In genomic region chr6:158819977-158820632, GRCh38 we compare ENCODE assay signal across 8 cellular contexts. TPM values are rescaled to one million over a fixed set of nuclear protein-coding genes. Genes with fewer than 3 reads are reported as not detected.
A peak's percentile ranks its signal among the peaks of the same experiment; 100 is the strongest.
DNase-seq lines count a peak whose midpoint lies in the region; ATAC-seq and TF ChIP-seq lines count a peak whose summit lies in the region.

No MANE protein-coding gene starts in this region.

- H3K4me1 Mint-ChIP-seq in CD4-positive, alpha-beta T cell (ENCODE audit: low read depth), result peaks cover 41% of the 10 kb centered on the region
- peaks cover 42 to 44% of the 10 kb centered on the region in 2 donors for H3K4me1 Mint-ChIP-seq in natural killer cell

- peak overlapping the region; percentile 95 for H3K27ac Mint-ChIP-seq in CD4-positive, alpha-beta T cell
- peak overlapping the region; percentile 93 to 95 for H3K27ac Mint-ChIP-seq in natural killer cell

- peak overlapping the region; percentile 97 for H3K27ac ChIP-seq in CD4-positive, alpha-beta T cell (ENCODE audit: low read depth, low read length)
- H3K27ac ChIP-seq in KOPT-K1 (ENCODE audit: low read depth, low read length, poor library complexity, severe bottlenecking), result peak overlapping the region; percentile 91

- no peak for DNase-seq in CD4-positive, alpha-beta T cell
- DNase-seq in cardiac fibroblast (ENCODE audit: low read depth in 2 of 2) (peak; percentile 31 to 46), natural killer cell (no peak)
- no peak for DNase-seq in activated effector memory CD4-positive, alpha-beta T cell treated with Interleukin-2 at 50 U/mL for 16 hours
- DNase-seq in activated effector memory CD4-positive, alpha-beta T cell treated with anti-CD3 and anti-CD28 coated beads, Interleukin-2, amount 50 U/mL, for 16 hours, result no peak

- peaks cover 36% of the 10 kb centered on the region for H3K36me3 Mint-ChIP-seq in CD4-positive, alpha-beta T cell (ENCODE audit: low read depth)
- no peaks in the 10 kb centered on the region for H3K36me3 Mint-ChIP-seq in natural killer cell

- no peak for TF ChIP-seq CTCF in CD4-positive, alpha-beta T cell (IDR thresholded peaks at IDR 0.05)
- TF ChIP-seq CTCF in cardiac fibroblast (IDR thresholded peaks at IDR 0.05; ENCODE audit: low read depth, low read length) (no peak), natural killer cell (IDR thresholded peaks at IDR 0.05) (no peak)

- no peaks in the 10 kb centered on the region for H3K27me3 ChIP-seq in CD4-positive, alpha-beta T cell (ENCODE audit: control insufficient read depth, insufficient read depth, low read length)

- H3K27me3 Mint-ChIP-seq in CD4-positive, alpha-beta T cell, result no peaks in the 10 kb centered on the region
- no peaks in the 10 kb centered on the region for H3K27me3 Mint-ChIP-seq in natural killer cell (ENCODE audit: low read depth in 2 of 2)

- peak overlapping the region; percentile 91 for H3K4me3 Mint-ChIP-seq in CD4-positive, alpha-beta T cell
- peak overlapping the region; percentile 96 for H3K4me3 Mint-ChIP-seq in natural killer cell

- H3K4me3 ChIP-seq in cardiac fibroblast (replicated peaks in 1 of 2; ENCODE audit: low read depth in 2 of 2, low read length in 2 of 2), result no peak overlapping the region

- POLR2A ChIA-PET in CD4-positive, alpha-beta T cell (lab: Charles Lee), result interaction anchor here (0.8 to 4.3 kb wide), 10 partner anchors 11 to 130 kb away, joined by 3 to 75 read pairs (median 6); no protein-coding TSS in a partner anchor

- no peak for ATAC-seq in CD4-positive, alpha-beta T cell (ENCODE audit: poor library complexity)
- ATAC-seq in natural killer cell (no peak), HG03342 (IDR thresholded peaks at IDR 0.05; ENCODE audit: unreplicated experiment) (no peak), HG03097 (IDR thresholded peaks at IDR 0.05; ENCODE audit: low FRiP score, unreplicated experiment) (no peak)

- no peaks in the 10 kb centered on the region for H3K9me3 ChIP-seq in CD4-positive, alpha-beta T cell (ENCODE audit: control insufficient read depth, low read length)
- no peaks in the 10 kb centered on the region for H3K9me3 ChIP-seq in KOPT-K1 (ENCODE audit: insufficient read depth, low read length, poor library complexity, severe bottlenecking)

- peaks cover 28% of the 10 kb centered on the region for H3K36me3 ChIP-seq in KOPT-K1 (ENCODE audit: insufficient read depth, low read length)

- CTCF ChIA-PET in CD4-positive, alpha-beta T cell (lab: Charles Lee), result interaction anchor here (0.8 to 1.7 kb wide), 3 partner anchors 28 to 139 kb away, joined by 3 to 11 read pairs (median 4); no protein-coding TSS in a partner anchor

- peaks cover 3% of the 10 kb centered on the region for H3K9me3 Mint-ChIP-seq in CD4-positive, alpha-beta T cell
- no peaks in the 10 kb centered on the region for H3K9me3 Mint-ChIP-seq in natural killer cell

- intact Hi-C loops in CD4-positive, alpha-beta T cell (cut with DNase I, micrococcal nuclease), result loop anchor here in 1 of 2 experiments (1.0 to 5.0 kb wide), 3 partner anchors 43 to 153 kb away; no protein-coding TSS in a partner anchor
- intact Hi-C loops in natural killer cell (cut with micrococcal nuclease), result loop anchor here (5.0 kb wide), 2 partner anchors 33 to 92 kb away; no protein-coding TSS in a partner anchor

RNA-seq across cellular contexts. Expression of gene EZR, which starts 0.9 kb away (rescaled TPM):
- total RNA-seq in CD4-positive, alpha-beta T cell, result 100 to 1,000 TPM; 434 to 449 TPM
- total RNA-seq in natural killer cell, result 100 to 1,000 TPM; 119 to 157 (median 133) TPM

Comparison
In these comparisons a context has a peak if more than half of its experiments do, and no peak if none do; other contexts are left out.
1. DNase-seq: peak in cardiac fibroblast (2 of 2); none in CD4-positive, alpha-beta T cell (0 of 10), natural killer cell (single experiment), activated effector memory CD4-positive, alpha-beta T cell treated with Interleukin-2 at 50 U/mL for 16 hours (single experiment) and activated effector memory CD4-positive, alpha-beta T cell treated with anti-CD3 and anti-CD28 coated beads, Interleukin-2, amount 50 U/mL, for 16 hours (single experiment).